ENCODE assay signal across 8 cellular contexts in the genomic region with DNA sequence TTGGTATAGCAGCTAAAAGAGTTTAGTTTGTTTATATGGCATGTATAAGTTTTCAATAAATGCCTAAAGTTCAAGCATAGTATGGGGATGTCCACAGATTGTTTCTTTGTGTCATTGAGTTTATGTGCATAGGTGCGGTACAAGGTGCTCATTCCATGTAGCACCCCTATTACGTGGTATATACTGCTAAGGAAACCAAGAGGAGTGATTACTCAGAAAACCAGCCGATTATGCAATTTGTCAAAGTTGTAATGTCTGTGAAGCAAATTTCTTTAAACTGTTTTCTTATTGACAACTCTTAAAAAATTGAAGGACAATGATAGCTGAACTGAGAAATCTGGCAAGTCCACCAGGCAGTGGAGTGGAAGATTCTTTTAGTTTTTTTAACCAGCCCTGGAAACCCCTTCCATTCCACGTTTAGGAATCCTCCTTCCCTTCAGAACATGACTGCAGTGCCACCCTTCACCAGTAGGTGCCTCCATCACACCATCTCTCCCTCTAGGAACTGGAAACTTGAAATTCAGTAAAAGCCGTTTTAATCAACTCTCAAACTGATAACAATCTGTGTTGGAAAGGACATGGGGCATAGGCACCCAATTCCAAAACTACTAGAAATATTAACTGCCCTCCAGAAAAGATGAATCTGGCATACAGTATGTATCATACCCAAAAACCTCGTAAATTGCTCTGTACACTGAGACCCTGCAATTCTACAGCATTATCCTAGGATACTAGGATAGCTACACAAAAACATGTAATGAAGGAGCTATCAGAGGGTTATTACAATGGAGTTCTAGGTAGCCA. TPM values are rescaled to one million over a fixed set of nuclear protein-coding genes. Genes with fewer than 3 reads are reported as not detected.
DNase-seq lines count a peak whose midpoint lies in the region; ATAC-seq, FAIRE-seq and TF ChIP-seq lines count a peak whose summit lies in the region.

No MANE protein-coding gene starts in this region.

- no peaks in the 10 kb centered on the region for H3K9me3 ChIP-seq in astrocyte (ENCODE audit: insufficient read depth, low read depth, low read length)
- H3K9me3 ChIP-seq in skeletal muscle satellite cell (replicated peaks; ENCODE audit: low read length) = no peaks in the 10 kb centered on the region

- no peaks in the 10 kb centered on the region for H3K27me3 Mint-ChIP-seq in astrocyte (ENCODE audit: low read depth, unreplicated experiment)

- no peaks in the 10 kb centered on the region for H3K9me3 Mint-ChIP-seq in astrocyte (ENCODE audit: unreplicated experiment)

- H3K27ac Mint-ChIP-seq in astrocyte (ENCODE audit: unreplicated experiment) = no peak overlapping the region

- H3K79me2 ChIP-seq in astrocyte (ENCODE audit: insufficient read depth, low read length) = no peaks in the 10 kb centered on the region

- H4K20me1 ChIP-seq in astrocyte (ENCODE audit: insufficient read depth, low read length) = no peaks in the 10 kb centered on the region

- ATAC-seq in GM19455 (IDR thresholded peaks at IDR 0.05; ENCODE audit: unreplicated experiment) = no peak

- TF ChIP-seq CTCF in astrocyte (IDR thresholded peaks at IDR 0.05; ENCODE audit: insufficient read depth, low read depth, low read length) = peak; percentile 99

- no peak overlapping the region for H2AFZ ChIP-seq in astrocyte (ENCODE audit: low read depth, low read length)

- no peak overlapping the region for H3K27ac ChIP-seq in astrocyte (ENCODE audit: low read depth, low read length)

- H3K36me3 ChIP-seq in astrocyte (ENCODE audit: insufficient read depth, low read length) = peaks cover under 1% of the 10 kb centered on the region
- H3K36me3 ChIP-seq in skeletal muscle satellite cell (ENCODE audit: insufficient read depth, low read length) = peaks cover 44% of the 10 kb centered on the region

- no peak overlapping the region for H3K4me3 Mint-ChIP-seq in astrocyte (ENCODE audit: unreplicated experiment)

- H3K9ac ChIP-seq in astrocyte (ENCODE audit: low read length) (no peak overlapping the region), skeletal muscle satellite cell (ENCODE audit: low read depth, low read length) (peak overlapping the region; percentile 71)

- no peak overlapping the region for H3K4me3 ChIP-seq in astrocyte (ENCODE audit: insufficient read depth, low read depth, low read length)
- no peak overlapping the region for H3K4me3 ChIP-seq in skeletal muscle satellite cell (ENCODE audit: low read length)

- FAIRE-seq in astrocyte (lab: Jason Lieb, UNC) = peak; percentile 90

- DNase-seq in GDM1 (lab: John Stamatoyannopoulos, UW) = peak; percentile 34
- peak; percentile 69 for DNase-seq in MV-4-11 (lab: John Stamatoyannopoulos, UW)
- DNase-seq in T-helper 9 cell = peak; percentile 61
- DNase-seq in astrocyte (ENCODE audit: low read depth) = peak; percentile 32
- peak in 37 of 51 donors; percentile 4 to 73 (median 41) for DNase-seq in hypothalamus (lab: John Stamatoyannopoulos, UW)
- DNase-seq in OCI-M2 (lab: John Stamatoyannopoulos, UW; ENCODE audit: unreplicated experiment) = no peak

- H3K4me2 ChIP-seq in astrocyte (ENCODE audit: low read length) (no peak overlapping the region), skeletal muscle satellite cell (ENCODE audit: low read length) (no peak overlapping the region)

- H3K27me3 ChIP-seq in astrocyte (ENCODE audit: insufficient read depth, low read length) (no peaks in the 10 kb centered on the region), skeletal muscle satellite cell (ENCODE audit: control insufficient read depth, insufficient read depth, low read length) (no peaks in the 10 kb centered on the region)

- peaks cover 19% of the 10 kb centered on the region for H3K4me1 ChIP-seq in astrocyte (ENCODE audit: insufficient read depth, low read length)
- peaks cover 47% of the 10 kb centered on the region for H3K4me1 ChIP-seq in skeletal muscle satellite cell (ENCODE audit: control insufficient read depth, insufficient read depth, low read length)

- H3K4me1 Mint-ChIP-seq in astrocyte (ENCODE audit: low read depth, unreplicated experiment) = peaks cover 30% of the 10 kb centered on the region

- peaks cover 9% of the 10 kb centered on the region for H3K36me3 Mint-ChIP-seq in astrocyte (ENCODE audit: low read depth, unreplicated experiment)

RNA-seq across cellular contexts. Expression of a gene that starts 43.5 kb away (rescaled TPM):
- total RNA-seq in astrocyte = 0.99 and 1.8 TPM in 2 replicates
- 4.8 and 6.8 TPM in 2 replicates for total RNA-seq in skeletal muscle satellite cell (2012; rRNA removed)

RNA-seq across cellular contexts. Expression of a gene that starts 43.5 kb away (rescaled TPM):
- 11.4 and 12.9 TPM in 2 replicates for total RNA-seq in astrocyte
- 18.8 and 19.5 TPM in 2 replicates for total RNA-seq in skeletal muscle satellite cell (2012; rRNA removed)

RNA-seq across cellular contexts. Expression of a gene that starts 50.4 kb away (rescaled TPM):
- total RNA-seq in astrocyte = 33.0 and 34.0 TPM in 2 replicates
- 28.2 and 29.4 TPM in 2 replicates for total RNA-seq in skeletal muscle satellite cell (2012; rRNA removed)

RNA-seq across cellular contexts. Expression of a gene that starts 50.8 kb away (rescaled TPM):
- total RNA-seq in astrocyte = 23.0 and 24.1 TPM in 2 replicates
- total RNA-seq in skeletal muscle satellite cell (2012; rRNA removed) = 50.5 and 66.7 TPM in 2 replicates
